20 cellular contexts compared by ENCODE assay signal in the genomic region with DNA sequence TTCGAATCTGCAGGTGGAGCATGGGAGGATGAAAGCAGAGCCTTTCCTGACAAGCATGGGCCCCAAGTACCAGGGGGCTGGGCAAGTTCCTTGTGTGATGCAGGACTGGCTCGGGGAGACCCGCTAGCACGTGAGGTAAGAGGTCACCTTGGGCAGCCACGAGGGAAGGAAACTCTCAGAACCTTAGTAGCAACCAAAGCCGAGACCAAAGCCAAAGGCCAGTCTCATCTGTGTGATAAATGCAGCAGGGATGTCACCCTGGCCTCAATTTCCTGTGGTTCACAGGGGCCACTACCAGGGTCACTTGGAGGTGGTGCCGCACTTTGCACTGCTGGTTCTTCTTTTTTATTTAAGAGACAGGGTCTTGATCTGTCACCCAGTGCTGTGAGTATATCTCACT. TPM values are rescaled to one million over a fixed set of nuclear protein-coding genes. Genes with fewer than 3 reads are reported as not detected.
DNase-seq lines count a peak whose midpoint lies in the region; ATAC-seq lines count a peak whose summit lies in the region.
"Had no signal": no experiment of that assay in that cellular context is flagged by ENCODE, and none has a peak within 500 bp of the region (broad histone marks: within the 10 kb centered on the region; RNA-seq: fewer than 3 reads in every experiment).

No MANE protein-coding gene starts in this region.

- no peaks in the 10 kb centered on the region for H3K27me3 ChIP-seq in effector memory CD4-positive, alpha-beta T cell (replicated peaks; ENCODE audit: control insufficient read depth, insufficient read depth, low read length, poor library complexity, severe bottlenecking)
- H3K27me3 ChIP-seq: heart left ventricle, right lobe of liver had no signal

- no peaks in the 10 kb centered on the region for H3K9me3 ChIP-seq in T-helper 17 cell (ENCODE audit: control insufficient read depth, low read length, poor library complexity, severe bottlenecking)
- H3K9me3 ChIP-seq in effector memory CD4-positive, alpha-beta T cell (ENCODE audit: control insufficient read depth, low read length) = no peaks in the 10 kb centered on the region
- H3K9me3 ChIP-seq: heart left ventricle, right lobe of liver, SK-N-SH had no signal

- peaks cover 17% of the 10 kb centered on the region for H3K4me1 ChIP-seq in effector memory CD4-positive, alpha-beta T cell (ENCODE audit: control insufficient read depth, insufficient read depth, low read length, poor library complexity, severe bottlenecking)

- H3K4me3 ChIP-seq in effector memory CD4-positive, alpha-beta T cell (ENCODE audit: insufficient read depth, low read depth, low read length, poor library complexity, severe bottlenecking) = no peak overlapping the region
- H3K4me3 ChIP-seq: heart left ventricle, right lobe of liver had no signal

- peaks cover 70% of the 10 kb centered on the region for H3K36me3 ChIP-seq in effector memory CD4-positive, alpha-beta T cell (ENCODE audit: control insufficient read depth, insufficient read depth, low read length)

- H3K4me1 Mint-ChIP-seq in activated naive CD4-positive, alpha-beta T cell treated with anti-CD3 and anti-CD28 coated beads, Interleukin-2, amount 50 U/mL, for 24 hours = peaks cover 37% of the 10 kb centered on the region
- H3K4me1 Mint-ChIP-seq in T-helper 17 cell = peaks cover 24% of the 10 kb centered on the region
- H3K4me1 Mint-ChIP-seq: mesothelial cell of epicardium had no signal

- DNase-seq in activated naive CD4-positive, alpha-beta T cell (lab: John Stamatoyannopoulos, UW) = no peak
- DNase-seq in T-helper 17 cell (no peak), HPDE6-E6E7 (ENCODE audit: extremely low spot score) (no peak), AG20443 (ENCODE audit: low spot score) (no peak)
- DNase-seq in effector memory CD4-positive, alpha-beta T cell = no peak
- DNase-seq: activated B cell treated with CpG ODN at 0.5 μM for 24 hours, cortex of kidney, DMS79, islet precursor cell, NCI-H1436, occipital lobe, SK-N-SH, trophoblast cell had no signal

- H3K9me3 Mint-ChIP-seq in activated naive CD4-positive, alpha-beta T cell treated with anti-CD3 and anti-CD28 coated beads, Interleukin-2, amount 50 U/mL, for 24 hours = no peaks in the 10 kb centered on the region
- H3K9me3 Mint-ChIP-seq: activated B cell treated with CpG ODN at 0.5 μM for 24 hours, mesothelial cell of epicardium had no signal

- ATAC-seq in T-helper 17 cell (no peak), GM21515 (IDR thresholded peaks at IDR 0.05; ENCODE audit: unreplicated experiment) (no peak), HG02571 (IDR thresholded peaks at IDR 0.05; ENCODE audit: unreplicated experiment) (no peak)

- peak overlapping the region; percentile 49 for H3K4me3 Mint-ChIP-seq in activated naive CD4-positive, alpha-beta T cell treated with anti-CD3 and anti-CD28 coated beads, Interleukin-2, amount 50 U/mL, for 24 hours
- no peak overlapping the region for H3K4me3 Mint-ChIP-seq in T-helper 17 cell
- H3K4me3 Mint-ChIP-seq: activated B cell treated with CpG ODN at 0.5 μM for 24 hours, mesothelial cell of epicardium had no signal

- no peaks in the 10 kb centered on the region for H3K36me3 Mint-ChIP-seq in activated naive CD4-positive, alpha-beta T cell treated with anti-CD3 and anti-CD28 coated beads, Interleukin-2, amount 50 U/mL, for 24 hours
- H3K36me3 Mint-ChIP-seq in T-helper 17 cell (ENCODE audit: low read depth) = peaks cover 4% of the 10 kb centered on the region

- no peaks in the 10 kb centered on the region for H3K27me3 Mint-ChIP-seq in activated naive CD4-positive, alpha-beta T cell treated with anti-CD3 and anti-CD28 coated beads, Interleukin-2, amount 50 U/mL, for 24 hours
- H3K27me3 Mint-ChIP-seq in T-helper 17 cell = no peaks in the 10 kb centered on the region
- H3K27me3 Mint-ChIP-seq: activated B cell treated with CpG ODN at 0.5 μM for 24 hours had no signal

- peak overlapping the region; percentile 75 for H3K27ac Mint-ChIP-seq in activated naive CD4-positive, alpha-beta T cell treated with anti-CD3 and anti-CD28 coated beads, Interleukin-2, amount 50 U/mL, for 24 hours
- H3K27ac Mint-ChIP-seq in T-helper 17 cell = peak overlapping the region; percentile 82
- H3K27ac Mint-ChIP-seq: mesothelial cell of epicardium had no signal

- H3K27ac ChIP-seq in effector memory CD4-positive, alpha-beta T cell (ENCODE audit: insufficient read depth, low read length, poor library complexity, severe bottlenecking) = peak overlapping the region; percentile 42
- H3K27ac ChIP-seq: right lobe of liver had no signal

RNA-seq across cellular contexts. Expression of a gene that starts 39.5 kb away (rescaled TPM):
- not detected for total RNA-seq in T-helper 17 cell
- total RNA-seq: activated B cell treated with CpG ODN at 0.5 μM for 24 hours, heart left ventricle, IMR-90, mesothelial cell of epicardium, occipital lobe had no signal

RNA-seq across cellular contexts. Expression of a gene that starts 53.8 kb away (rescaled TPM):
- total RNA-seq in T-helper 17 cell = 10 to 100 TPM; 16.6 to 21.4 TPM
